ENCODE assay signal across 7 cellular contexts in genomic region chr1:228101614-228101993, GRCh38. TPM values are rescaled to one million over a fixed set of nuclear protein-coding genes. Genes with fewer than 3 reads are reported as not detected.
DNase-seq lines count a peak whose midpoint lies in the region; TF ChIP-seq lines count a peak whose summit lies in the region.

No MANE protein-coding gene starts in this region.

- H3K9ac ChIP-seq in GM23248, result peak overlapping the region; percentile 86
- no peak overlapping the region for H3K9ac ChIP-seq in fibroblast of lung (ENCODE audit: insufficient read depth, low read length)
- no peak overlapping the region for H3K9ac ChIP-seq in smooth muscle cell (ENCODE audit: low read depth)

- in situ Hi-C loops in GM23248 (cut with MboI), result no loop called here

- 28 to 40% methylated on average over 13 to 15 of the region's 15 CpGs for WGBS in GM23248 (ENCODE audit: low coverage in 1 of 2, low lambda C conversion rate in 2 of 2, missing lambda C conversion rate in 2 of 2), 2 experiments
- 77% methylated on average over 15 of the region's 15 CpGs for WGBS in smooth muscle cell (ENCODE audit: low lambda C conversion rate)

- H3K27ac ChIP-seq in GM23248, result no peak overlapping the region
- no peak overlapping the region for H3K27ac ChIP-seq in SJSA1
- H3K27ac ChIP-seq in fibroblast of lung (ENCODE audit: insufficient read depth, low read length), result no peak overlapping the region
- H3K27ac ChIP-seq in smooth muscle cell (ENCODE audit: low read depth), result no peak overlapping the region

- H3K9me2 ChIP-seq in GM23248 (ENCODE audit: insufficient read depth), result no peaks in the 10 kb centered on the region

- DNase-seq in GM23248, result no peak
- DNase-seq in SJSA1 (ENCODE audit: low read depth in 1 of 2, low spot score in 2 of 2), result no peak
- DNase-seq in fibroblast of lung (ENCODE audit: low read depth in 2 of 2), result no peak
- no peak for DNase-seq in smooth muscle cell (lab: John Stamatoyannopoulos, UW; ENCODE audit: unreplicated experiment)
- no peak for DNase-seq in NCI-H2081 treated with DMSO at 0.1 percent for 48 hours (lab: John Stamatoyannopoulos, UW)
- no peak for DNase-seq in cerebellum (ENCODE audit: low spot score)
- no peak for DNase-seq in stimulated activated naive CD4-positive, alpha-beta T cell treated with Interleukin-2 at 50 U/mL for 16 hours (lab: John Stamatoyannopoulos, UW)

- H3F3A ChIP-seq in GM23248 (ENCODE audit: insufficient read depth), result peaks cover 33% of the 10 kb centered on the region
- peaks cover 23% of the 10 kb centered on the region for H3F3A ChIP-seq in smooth muscle cell (ENCODE audit: low read depth)

- H3K4me2 ChIP-seq in GM23248 (ENCODE audit: unreplicated experiment) (peak overlapping the region; percentile 50), fibroblast of lung (ENCODE audit: extremely low read depth, insufficient read depth, low read length) (peak overlapping the region; percentile 35), smooth muscle cell (peak overlapping the region; percentile 96)

- H3K27me3 ChIP-seq in GM23248 (replicated peaks; ENCODE audit: insufficient read depth) (no peaks in the 10 kb centered on the region), SJSA1 (replicated peaks) (no peaks in the 10 kb centered on the region), fibroblast of lung (ENCODE audit: control insufficient read depth, insufficient read depth, low read length) (no peaks in the 10 kb centered on the region), smooth muscle cell (ENCODE audit: low read depth) (no peaks in the 10 kb centered on the region)

- no peak for TF ChIP-seq CTCF in fibroblast of lung (conservative IDR thresholded peaks at IDR 0.05 in 1 of 2, IDR thresholded peaks at IDR 0.05 in 1 of 2; ENCODE audit: low read depth in 1 of 2, low read length in 2 of 2)
- TF ChIP-seq CTCF in smooth muscle cell (IDR thresholded peaks at IDR 0.05; ENCODE audit: borderline replicate concordance, insufficient read depth, poor library complexity, severe bottlenecking), result no peak

- H3K4me1 ChIP-seq in GM23248 (ENCODE audit: insufficient read depth) (peaks cover 9% of the 10 kb centered on the region), SJSA1 (replicated peaks) (peaks cover 21% of the 10 kb centered on the region), fibroblast of lung (ENCODE audit: control insufficient read depth, extremely low read depth, insufficient read depth, low read length) (no peaks in the 10 kb centered on the region), smooth muscle cell (ENCODE audit: low read depth) (peaks cover 6% of the 10 kb centered on the region)

- peak overlapping the region; percentile 88 for H3K4me3 ChIP-seq in GM23248
- H3K4me3 ChIP-seq in SJSA1, result peak overlapping the region; percentile 60
- H3K4me3 ChIP-seq in fibroblast of lung (replicated peaks in 1 of 4; ENCODE audit: control extremely low read depth in 1 of 4, insufficient read depth in 1 of 4, low read depth in 3 of 4, low read length in 4 of 4), result peak overlapping the region in 2 of 4 experiments; percentile 64 to 83
- H3K4me3 ChIP-seq in smooth muscle cell, result peak overlapping the region; percentile 76

- H3K36me3 ChIP-seq in GM23248 (ENCODE audit: low read depth) (peaks cover 20% of the 10 kb centered on the region; the same call in 1 of the 2 replicates), SJSA1 (peaks cover 58% of the 10 kb centered on the region), fibroblast of lung (ENCODE audit: control insufficient read depth, insufficient read depth, low read length) (peaks cover 41% of the 10 kb centered on the region), smooth muscle cell (ENCODE audit: low read depth) (no peaks in the 10 kb centered on the region)

- H2AFZ ChIP-seq in GM23248 (no peak overlapping the region), fibroblast of lung (ENCODE audit: low read length) (no peak overlapping the region), smooth muscle cell (ENCODE audit: low read depth) (no peak overlapping the region)

- H3K79me2 ChIP-seq in GM23248 (ENCODE audit: insufficient read depth), result peaks cover 58% of the 10 kb centered on the region
- peaks cover 45% of the 10 kb centered on the region for H3K79me2 ChIP-seq in fibroblast of lung (ENCODE audit: control insufficient read depth, insufficient read depth, low read length)
- peaks cover 58% of the 10 kb centered on the region for H3K79me2 ChIP-seq in smooth muscle cell (ENCODE audit: low read depth)

- H4K20me1 ChIP-seq in GM23248 (ENCODE audit: insufficient read depth) (peaks cover 5% of the 10 kb centered on the region), fibroblast of lung (ENCODE audit: control insufficient read depth, extremely low read depth, insufficient read depth, low read length) (no peaks in the 10 kb centered on the region), smooth muscle cell (ENCODE audit: low read depth) (peaks cover 59% of the 10 kb centered on the region)

- H3K9me3 ChIP-seq in GM23248 (ENCODE audit: low read depth) (no peaks in the 10 kb centered on the region), SJSA1 (replicated peaks) (no peaks in the 10 kb centered on the region), fibroblast of lung (ENCODE audit: control insufficient read depth, insufficient read depth, low read depth, low read length) (no peaks in the 10 kb centered on the region), smooth muscle cell (replicated peaks; ENCODE audit: low read depth) (no peaks in the 10 kb centered on the region)

RNA-seq across cellular contexts. Expression of gene C1orf35, which starts 1.5 kb away (rescaled TPM):
- 11.6 and 15.6 TPM in 2 replicates for total RNA-seq in GM23248 (2014; rRNA removed; shearing (Covaris generic))
- polyA plus RNA-seq in GM23248 (2016; fragmentation: Nextera tagmentation; extraction: Ambion mirVana), result 19.9 and 23.4 TPM in 2 replicates
- total RNA-seq in SJSA1 (2014; rRNA removed; shearing (Covaris generic)), result 18.7 and 49.2 TPM in 2 replicates
- 7.6 and 8.0 TPM in 2 replicates for total RNA-seq in fibroblast of lung
- 4.8 and 7.0 TPM in 2 replicates for polyA plus RNA-seq in fibroblast of lung
- 8.5 and 15.4 TPM in 2 replicates for polyA plus RNA-seq in fibroblast of lung (2012)
- 2.6 and 6.9 TPM in 2 replicates for polyA minus RNA-seq in fibroblast of lung (ENCODE audit: low replicate concordance)
- total RNA-seq in smooth muscle cell, result 5.2 and 7.6 TPM in 2 replicates
- 18.7 and 31.1 TPM in 2 replicates for polyA plus RNA-seq in smooth muscle cell
- total RNA-seq in cerebellum, result 4.5 TPM

RNA-seq across cellular contexts. Expression of gene MRPL55, which starts 7.5 kb away (rescaled TPM):
- 57.5 and 84.4 TPM in 2 replicates for total RNA-seq in GM23248 (2014; rRNA removed; shearing (Covaris generic))
- 94.4 and 95.1 TPM in 2 replicates for polyA plus RNA-seq in GM23248 (2016; fragmentation: Nextera tagmentation; extraction: Ambion mirVana)
- total RNA-seq in SJSA1 (2014; rRNA removed; shearing (Covaris generic)), result 93.4 and 101 TPM in 2 replicates
- total RNA-seq in fibroblast of lung, result 51.7 and 61.6 TPM in 2 replicates
- 39.5 and 41.0 TPM in 2 replicates for polyA plus RNA-seq in fibroblast of lung
- polyA plus RNA-seq in fibroblast of lung (2012), result 55.0 and 70.4 TPM in 2 replicates
- polyA minus RNA-seq in fibroblast of lung (ENCODE audit: low replicate concordance), result 7.1 and 30.6 TPM in 2 replicates
- total RNA-seq in smooth muscle cell, result 72.8 and 83.4 TPM in 2 replicates
- polyA plus RNA-seq in smooth muscle cell, result 169 and 178 TPM in 2 replicates
- total RNA-seq in cerebellum, result 27.8 TPM

RNA-seq across cellular contexts. Expression of gene ARF1, which starts 19.1 kb away (rescaled TPM):
- 259 and 292 TPM in 2 replicates for total RNA-seq in GM23248 (2014; rRNA removed; shearing (Covaris generic))
- polyA plus RNA-seq in GM23248 (2016; fragmentation: Nextera tagmentation; extraction: Ambion mirVana) (656 and 698 TPM in 2 replicates), fibroblast of lung (546 and 642 TPM in 2 replicates), smooth muscle cell (615 and 698 TPM in 2 replicates)
- total RNA-seq in SJSA1 (2014; rRNA removed; shearing (Covaris generic)), result 161 and 212 TPM in 2 replicates
- total RNA-seq in fibroblast of lung (195 and 261 TPM in 2 replicates), smooth muscle cell (209 and 237 TPM in 2 replicates), cerebellum (102 TPM)
- 456 and 567 TPM in 2 replicates for polyA plus RNA-seq in fibroblast of lung (2012)
- polyA minus RNA-seq in fibroblast of lung (ENCODE audit: low replicate concordance), result 684 and 840 TPM in 2 replicates

RNA-seq across cellular contexts. Expression of gene GUK1, which starts 38.5 kb away (rescaled TPM):
- 324 and 340 TPM in 2 replicates for total RNA-seq in GM23248 (2014; rRNA removed; shearing (Covaris generic))
- polyA plus RNA-seq in GM23248 (2016; fragmentation: Nextera tagmentation; extraction: Ambion mirVana) (554 and 574 TPM in 2 replicates), fibroblast of lung (217 and 286 TPM in 2 replicates), smooth muscle cell (460 and 465 TPM in 2 replicates)
- 307 and 334 TPM in 2 replicates for total RNA-seq in SJSA1 (2014; rRNA removed; shearing (Covaris generic))
- total RNA-seq in fibroblast of lung (325 and 479 TPM in 2 replicates), smooth muscle cell (165 and 205 TPM in 2 replicates), cerebellum (94.1 TPM)
- polyA plus RNA-seq in fibroblast of lung (2012), result 265 and 391 TPM in 2 replicates
- polyA minus RNA-seq in fibroblast of lung (ENCODE audit: low replicate concordance), result 101 and 146 TPM in 2 replicates

RNA-seq across cellular contexts. Expression of gene GJC2, which starts 48.1 kb away (rescaled TPM):
- 0.54 and 2.7 TPM in 2 replicates for total RNA-seq in GM23248 (2014; rRNA removed; shearing (Covaris generic))
- polyA plus RNA-seq in GM23248 (2016; fragmentation: Nextera tagmentation; extraction: Ambion mirVana), result 0.08 and 0.14 TPM in 2 replicates
- total RNA-seq in SJSA1 (2014; rRNA removed; shearing (Covaris generic)), result 2.0 and 2.3 TPM in 2 replicates
- total RNA-seq in fibroblast of lung, result 6.7 and 13.4 TPM in 2 replicates
- 1.3 and 1.4 TPM in 2 replicates for polyA plus RNA-seq in fibroblast of lung
- 5.0 and 5.3 TPM in 2 replicates for polyA plus RNA-seq in fibroblast of lung (2012)
- polyA minus RNA-seq in fibroblast of lung (ENCODE audit: low replicate concordance), result 4.0 and 4.4 TPM in 2 replicates
- 0.13 TPM in 1 of 2 replicates, not detected in the other for total RNA-seq in smooth muscle cell
- polyA plus RNA-seq in smooth muscle cell, result 0.29 and 0.63 TPM in 2 replicates
- total RNA-seq in cerebellum, result 0.73 TPM

Comparison
In these comparisons a context has a peak if more than half of its experiments do, and no peak if none do; other contexts are left out.
1. H3K4me2 ChIP-seq: peak in every context shown above with its lines; median percentile 96 in smooth muscle cell; 50 in GM23248; 35 in fibroblast of lung.